8 cellular contexts compared by ENCODE assay signal in the genomic region with DNA sequence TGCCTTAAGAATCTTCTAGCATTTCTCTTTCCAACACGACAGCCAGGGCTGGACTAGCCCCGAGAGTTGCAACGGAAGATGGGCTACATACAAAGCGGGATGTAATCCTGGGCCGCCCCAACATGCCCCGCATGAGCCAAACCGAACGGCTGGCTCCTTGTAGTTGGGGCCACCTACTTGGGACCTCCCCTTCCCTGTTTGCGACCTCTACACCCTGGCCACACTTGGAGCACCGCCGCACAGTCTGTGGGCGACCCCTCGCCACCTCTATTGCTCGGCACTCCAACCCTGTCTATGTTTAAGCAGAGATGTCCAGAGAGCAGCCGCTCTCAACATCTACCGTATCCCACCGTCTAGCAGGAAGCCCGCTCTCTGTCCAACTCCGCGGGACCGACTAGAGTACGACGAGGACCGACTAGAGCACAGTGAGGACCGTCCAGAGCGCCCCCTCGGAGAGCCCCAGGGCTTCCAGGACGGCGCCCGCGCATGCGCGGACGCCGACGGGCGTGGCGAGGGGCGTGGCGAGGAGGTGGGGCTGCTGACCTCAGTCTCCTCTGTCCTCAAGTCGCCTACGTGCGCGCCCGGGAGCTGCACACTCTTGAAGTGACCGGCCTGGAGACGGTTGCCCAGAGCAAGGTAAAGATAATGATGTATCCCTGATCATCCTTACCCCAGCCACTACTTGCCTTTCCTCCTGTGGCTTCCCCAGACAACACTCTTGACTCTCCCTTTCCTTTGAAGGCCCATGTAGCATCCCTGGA. TPM values are rescaled to one million over a fixed set of nuclear protein-coding genes. Genes with fewer than 3 reads are reported as not detected.
DNase-seq lines count a peak whose midpoint lies in the region; ATAC-seq and TF ChIP-seq lines count a peak whose summit lies in the region.

No MANE protein-coding gene starts in this region.

- DNase-seq in EH (ENCODE audit: low read depth) (peak; percentile 89), Kasumi-1 (lab: John Stamatoyannopoulos, UW) (peak; percentile 65 to 70), T follicular helper cell (ENCODE audit: low read depth) (peak; percentile 64), adrenal gland (peak; percentile 90 to 95 (median 93)), left ventricle myocardium superior (peak; percentile 94), renal cortical epithelial cell (ENCODE audit: low read depth) (peak; percentile 65), vagina (ENCODE audit: extremely low spot score in 2 of 2) (peak in 1 of 2 donors; percentile 98)

- WGBS in adrenal gland, 4 donors = 6 to 15% (median 8%) methylated on average over 14 to 47 of the region's 47 CpGs

- H3K27me3 ChIP-seq in adrenal gland (no peaks in the 10 kb centered on the region), vagina (no peaks in the 10 kb centered on the region)

- intact Hi-C loops in adrenal gland (cut with DNase I) (no loop called here), left ventricle myocardium superior (cut with micrococcal nuclease) (no loop called here), vagina (cut with DNase I) (no loop called here)

- peak overlapping the region in 2 of 4 donors; percentile 7 to 53 for H3K4me3 ChIP-seq in adrenal gland
- H3K4me3 ChIP-seq in vagina = peak overlapping the region; percentile 50 to 77

- H3K27ac ChIP-seq in adrenal gland (peak overlapping the region; percentile 53 to 89 (median 75)), vagina (peak overlapping the region; percentile 95)

- no peaks in the 10 kb centered on the region for H3K36me3 ChIP-seq in adrenal gland (replicated peaks in 1 of 2)
- H3K36me3 ChIP-seq in vagina = no peaks in the 10 kb centered on the region

- peaks cover 5 to 10% of the 10 kb centered on the region in 2 donors for H3K4me1 ChIP-seq in adrenal gland (replicated peaks in 1 of 2)
- peaks cover 32% of the 10 kb centered on the region for H3K4me1 ChIP-seq in vagina

- TF ChIP-seq CTCF in adrenal gland (IDR thresholded peaks at IDR 0.05) (no peak), vagina (IDR thresholded peaks at IDR 0.05) (no peak)

- TF ChIP-seq POLR2A in adrenal gland (IDR thresholded peaks at IDR 0.05) (peak; percentile 31 to 87), vagina (IDR thresholded peaks at IDR 0.05) (peak; percentile 78 to 89)

- ATAC-seq in GM21529 (IDR thresholded peaks at IDR 0.05; ENCODE audit: unreplicated experiment) = peak; percentile 82
- peak; percentile 96 for ATAC-seq in left ventricle myocardium superior

- no peaks in the 10 kb centered on the region for H3K9me3 ChIP-seq in adrenal gland (replicated peaks in 1 of 3)
- H3K9me3 ChIP-seq in vagina = no peaks in the 10 kb centered on the region

RNA-seq across cellular contexts. Expression of gene NEAT1, which starts 32.3 kb away (rescaled TPM):
- total RNA-seq in adrenal gland (1,000 to 10,000 TPM in 3 of 8 donors, 100 to 1,000 TPM in 4, 10 to 100 TPM in 1; 64.3 to 1,661 (median 335) TPM), left ventricle myocardium superior (508 TPM), renal cortical epithelial cell (17.4 and 141 TPM in 2 replicates), vagina (857 TPM)
- 1,000 to 10,000 TPM in 2 of 3 donors, 100 to 1,000 TPM in 1; 216 to 6,838 (median 2,645) TPM for polyA plus RNA-seq in adrenal gland

RNA-seq across cellular contexts. Expression of gene MALAT1, which starts 44.0 kb away (rescaled TPM):
- total RNA-seq in adrenal gland = over 10,000 TPM in 5 of 8 donors, 1,000 to 10,000 TPM in 3; 5,921 to 17,143 (median 10,900) TPM
- polyA plus RNA-seq in adrenal gland = 1,000 to 10,000 TPM in 1 of 3 donors, 100 to 1,000 TPM in 2; 237 to 9,519 (median 973) TPM
- 7,191 TPM for total RNA-seq in left ventricle myocardium superior
- 3,367 and 12,764 TPM in 2 replicates for total RNA-seq in renal cortical epithelial cell
- 16,459 TPM for total RNA-seq in vagina
